23 cellular contexts compared by ENCODE assay signal in the genomic region with DNA sequence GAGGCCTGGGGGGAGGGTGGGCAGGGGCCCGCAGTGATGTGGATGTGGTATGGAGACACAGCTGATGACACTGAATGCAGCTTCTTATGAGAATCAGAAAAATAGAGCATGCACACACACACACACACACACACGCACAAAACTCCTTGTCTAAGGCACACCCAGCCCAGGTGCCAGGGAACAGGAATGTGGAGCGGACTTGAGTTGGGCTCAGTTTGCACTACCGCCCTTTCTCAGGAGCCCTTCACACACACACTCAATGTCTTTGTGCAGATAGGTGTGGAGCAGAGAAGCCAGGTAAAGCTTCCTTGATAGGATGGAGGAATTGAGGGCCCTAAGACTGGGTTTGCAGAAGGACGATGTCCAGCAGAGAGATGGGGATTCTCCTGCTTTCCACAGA.
"Had no signal": no experiment of that assay in that cellular context is flagged by ENCODE, and none has a peak within 500 bp of the region (broad histone marks: within the 10 kb centered on the region; RNA-seq: fewer than 3 reads in every experiment).

No MANE protein-coding gene starts in this region.

- DNase-seq: hypothalamus; immature natural killer cell; kidney; left colon; left ventricle myocardium inferior; midbrain; mucosa of descending colon; naive thymus-derived CD4-positive, alpha-beta T cell; psoas muscle; right lobe of liver; stimulated activated CD4-positive, alpha-beta T cell treated with anti-CD3 and anti-CD28 coated beads, Interleukin-1b, Interleukin-23, amount 100 ng/mL, for 48 hours; stimulated activated CD4-positive, alpha-beta T cell treated with anti-CD3 and anti-CD28 coated beads, Interleukin-2, amount 100 ng/mL, for 48 hours; stimulated activated CD4-positive, alpha-beta T cell treated with anti-CD3 and anti-CD28 coated beads, Interleukin-4, amount 100 ng/mL, for 4 hours; stimulated activated CD8-positive, alpha-beta memory T cell treated with anti-CD3 and anti-CD28 coated beads, Interleukin-4, amount 100 ng/mL, for 48 hours; stimulated activated naive CD4-positive, alpha-beta T cell treated with Interleukin-2 at 50 U/mL for 16 hours; stimulated activated naive CD8-positive, alpha-beta T cell treated with anti-CD3 and anti-CD28 coated beads, Interleukin-15, amount 100 ng/mL, for 72 hours; substantia nigra had no signal

- H3K9me3 ChIP-seq: left ventricle myocardium inferior, mucosa of descending colon, psoas muscle, right lobe of liver, vagina had no signal

- H3K4me1 ChIP-seq: left ventricle myocardium inferior, parathyroid adenoma, psoas muscle, right lobe of liver, tibial nerve, vagina had no signal

- H3K4me3 ChIP-seq: left ventricle myocardium inferior, mucosa of descending colon, psoas muscle, right lobe of liver, smooth muscle cell, tibial nerve, vagina had no signal

- ATAC-seq: left colon; mucosa of descending colon; naive thymus-derived CD4-positive, alpha-beta T cell; natural killer cell treated with Interleukin-12 subunit alpha and Interleukin-12 subunit beta and Interleukin-15 and Interleukin-18, amount 100 ng/mL, for 72 hours; psoas muscle; right lobe of liver; stimulated activated memory B cell treated with anti-CD40 and anti-IgM and Interleukin-4, amounts not matched to agents 10 μg/mL and 1 μg/mL and 100 μg/mL, for 72 hours; stimulated activated naive CD8-positive, alpha-beta T cell treated with anti-CD3 and anti-CD28 coated beads, Interleukin-15, amount 100 ng/mL, for 72 hours had no signal

- H3K27ac ChIP-seq: left ventricle myocardium inferior, parathyroid adenoma, psoas muscle, right lobe of liver, tibial nerve, vagina had no signal

- H3K36me3 ChIP-seq: left ventricle myocardium inferior, right lobe of liver, tibial nerve, vagina had no signal

- H3K27me3 ChIP-seq: right lobe of liver, tibial nerve, vagina had no signal
